Comparison of ENCODE assay signal across 11 cellular contexts in genomic region chr13:29713841-29714240, GRCh38.
DNase-seq lines count a peak whose midpoint lies in the region; ATAC-seq, FAIRE-seq and TF ChIP-seq lines count a peak whose summit lies in the region.
"Had no signal": no experiment of that assay in that cellular context is flagged by ENCODE, and none has a peak within 500 bp of the region (broad histone marks: within the 10 kb centered on the region; RNA-seq: fewer than 3 reads in every experiment).

No MANE protein-coding gene starts in this region.

- H3K27me3 ChIP-seq in effector memory CD4-positive, alpha-beta T cell (replicated peaks; ENCODE audit: control insufficient read depth, insufficient read depth, low read length, poor library complexity, severe bottlenecking), result no peaks in the 10 kb centered on the region

- H3K4me1 Mint-ChIP-seq in mesothelial cell of epicardium, result peaks cover 29% of the 10 kb centered on the region

- no peaks in the 10 kb centered on the region for H3K36me3 ChIP-seq in effector memory CD4-positive, alpha-beta T cell (ENCODE audit: control insufficient read depth, insufficient read depth, low read length)

- H3K27me3 Mint-ChIP-seq in mesothelial cell of epicardium (ENCODE audit: low read depth), result no peaks in the 10 kb centered on the region

- no peak for TF ChIP-seq POLR2A in GM18505 (IDR thresholded peaks at IDR 0.05; ENCODE audit: borderline replicate concordance, extremely low read depth, insufficient read depth, insufficient read length)

- TF ChIP-seq CTCF in D721Med (IDR thresholded peaks at IDR 0.05; ENCODE audit: insufficient read depth, missing control alignments) (peak; percentile 38), HFF-Myc (IDR thresholded peaks at IDR 0.05; ENCODE audit: low read depth, low read length, missing control alignments) (peak; percentile 86), mesothelial cell of epicardium (IDR thresholded peaks at IDR 0.05; ENCODE audit: unreplicated experiment) (peak; percentile 70)

- no peaks in the 10 kb centered on the region for H3K9me3 ChIP-seq in effector memory CD4-positive, alpha-beta T cell (ENCODE audit: control insufficient read depth, low read length)

- H3K9me3 Mint-ChIP-seq in mesothelial cell of epicardium, result no peaks in the 10 kb centered on the region
- H3K9me3 Mint-ChIP-seq: stimulated activated naive CD8-positive, alpha-beta T cell treated with anti-CD3 and anti-CD28 coated beads, Interleukin-15, Interleukin-2, amounts not matched to agents 100 ng/mL and 50 ng/mL, for 24 hours had no signal

- H3K4me1 ChIP-seq in effector memory CD4-positive, alpha-beta T cell (ENCODE audit: control insufficient read depth, insufficient read depth, low read length, poor library complexity, severe bottlenecking), result no peaks in the 10 kb centered on the region

- no peak overlapping the region for H3K4me3 Mint-ChIP-seq in mesothelial cell of epicardium
- H3K4me3 Mint-ChIP-seq: stimulated activated naive CD8-positive, alpha-beta T cell treated with anti-CD3 and anti-CD28 coated beads, Interleukin-15, Interleukin-2, amounts not matched to agents 100 ng/mL and 50 ng/mL, for 24 hours had no signal

- no peaks in the 10 kb centered on the region for H3K36me3 Mint-ChIP-seq in mesothelial cell of epicardium

- DNase-seq in D721Med (ENCODE audit: insufficient read length, low spot score) (no peak), HFF-Myc (ENCODE audit: extremely low read depth, low read depth) (no peak), astrocyte of the hippocampus (ENCODE audit: low read depth, low spot score) (peak; percentile 42), mesothelial cell of epicardium (ENCODE audit: low spot score in 2 of 2, unreplicated experiment in 2 of 2) (no peak)
- DNase-seq in effector memory CD4-positive, alpha-beta T cell, result no peak
- DNase-seq: NCI-H2029 treated with DMSO at 0.1 percent for 48 hours, nucleus accumbens had no signal

- H3K4me3 ChIP-seq in HFF-Myc (replicated peaks; ENCODE audit: low read depth, low read length), result no peak overlapping the region
- no peak overlapping the region for H3K4me3 ChIP-seq in effector memory CD4-positive, alpha-beta T cell (ENCODE audit: insufficient read depth, low read depth, low read length, poor library complexity, severe bottlenecking)

- ATAC-seq in HG03565 (IDR thresholded peaks at IDR 0.05; ENCODE audit: unreplicated experiment), result no peak
- no peak for ATAC-seq in GM18505 (IDR thresholded peaks at IDR 0.05; ENCODE audit: unreplicated experiment)
- no peak for ATAC-seq in GM18498 (IDR thresholded peaks at IDR 0.05; ENCODE audit: unreplicated experiment)

- no peak overlapping the region for H3K27ac ChIP-seq in effector memory CD4-positive, alpha-beta T cell (ENCODE audit: insufficient read depth, low read length, poor library complexity, severe bottlenecking)

- no peak for FAIRE-seq in D721Med (lab: Jason Lieb, UNC)

- no peak overlapping the region for H3K27ac Mint-ChIP-seq in mesothelial cell of epicardium
- H3K27ac Mint-ChIP-seq: stimulated activated naive CD8-positive, alpha-beta T cell treated with anti-CD3 and anti-CD28 coated beads, Interleukin-15, Interleukin-2, amounts not matched to agents 100 ng/mL and 50 ng/mL, for 24 hours had no signal
